ENCODE assay signal across 15 cellular contexts in the genomic region with DNA sequence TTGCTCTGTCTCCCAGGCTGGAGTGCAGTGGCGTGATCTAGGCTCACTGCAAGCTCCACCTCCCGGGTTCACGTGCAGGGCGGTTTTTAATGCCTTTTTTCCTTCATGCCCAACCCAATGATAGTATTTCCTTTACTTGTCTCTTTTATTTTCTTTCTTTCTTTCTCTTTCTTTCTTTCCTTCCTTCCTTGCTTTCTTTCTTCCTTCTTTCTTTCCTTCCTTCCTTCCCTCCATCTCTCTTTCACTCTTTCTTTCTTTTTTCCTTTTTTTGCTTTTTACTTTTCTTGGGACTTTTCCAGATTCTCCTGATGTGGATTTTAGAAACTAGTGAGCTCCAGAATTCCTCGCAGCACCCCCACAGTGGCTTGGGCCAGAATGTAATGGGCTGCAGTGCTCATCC. TPM values are rescaled to one million over a fixed set of nuclear protein-coding genes. Genes with fewer than 3 reads are reported as not detected.
DNase-seq lines count a peak whose midpoint lies in the region; ATAC-seq, FAIRE-seq and TF ChIP-seq lines count a peak whose summit lies in the region.
"Had no signal": no experiment of that assay in that cellular context is flagged by ENCODE, and none has a peak within 500 bp of the region (broad histone marks: within the 10 kb centered on the region; RNA-seq: fewer than 3 reads in every experiment).

No MANE protein-coding gene starts in this region.

- no peak overlapping the region for H3K9ac ChIP-seq in K562 (ENCODE audit: insufficient read depth in 1 of 2, low read depth in 2 of 2, low read length in 2 of 2)
- H3K9ac ChIP-seq: BLaER1 treated with 17β-estradiol and CSF1 and Interleukin-3, amounts not matched to agents 10 nM and 100 nM; GM23248 had no signal

- H3K27ac ChIP-seq in K562 (ENCODE audit: extremely low read depth, low read depth, low read length), result no peak overlapping the region
- H3K27ac ChIP-seq: BLaER1 treated with 17β-estradiol and CSF1 and Interleukin-3, amounts not matched to agents 10 nM and 100 nM; GM23248 had no signal

- TF ChIP-seq CTCF in K562 (IDR thresholded peaks at IDR 0.05 in 2 of 3, conservative IDR thresholded peaks at IDR 0.05 in 1 of 3; ENCODE audit: insufficient read depth in 2 of 3, low read depth in 1 of 3, low read length in 3 of 3), result no peak

- 0% methylated on average over 3 of the region's 5 CpGs for WGBS in K562 (ENCODE audit: insufficient coverage, low coverage, missing lambda C conversion rate)

- H3K27ac Mint-ChIP-seq in activated CD4-positive, alpha-beta T cell treated with anti-CD3 and anti-CD28 coated beads, Interleukin-2, amount 10 ng/mL, durations not matched to agents 24 days and 14 days, result peak overlapping the region; percentile 25
- peak overlapping the region; percentile 1 to 46 for H3K27ac Mint-ChIP-seq in activated naive CD4-positive, alpha-beta T cell treated with anti-CD3 and anti-CD28 coated beads, Interleukin-2, amount 50 U/mL, for 72 hours
- H3K27ac Mint-ChIP-seq in stimulated activated naive CD8-positive, alpha-beta T cell treated with anti-CD3 and anti-CD28 coated beads, Interleukin-15, amount 100 ng/mL, for 72 hours, result peak overlapping the region in 1 of 2 donors; percentile 91
- H3K27ac Mint-ChIP-seq: CD4-positive, alpha-beta T cell had no signal

- H4K20me1 ChIP-seq in K562 (replicated peaks; ENCODE audit: control insufficient read depth, insufficient read depth, low read length), result no peaks in the 10 kb centered on the region
- H4K20me1 ChIP-seq: BLaER1 treated with 17β-estradiol and CSF1 and Interleukin-3, amounts not matched to agents 10 nM and 100 nM had no signal

- H3K27me3 ChIP-seq in K562 (ENCODE audit: control insufficient read depth in 2 of 2, insufficient read depth in 2 of 2, low read length in 2 of 2), result peaks cover 0 to 20% of the 10 kb centered on the region in 2 experiments; a peak in 2 of 5 replicates
- H3K27me3 ChIP-seq: BLaER1 treated with 17β-estradiol and CSF1 and Interleukin-3, amounts not matched to agents 10 nM and 100 nM had no signal

- no TSS peak for BruUV-seq in K562 (replicated peaks; lab: Mats Ljungman, UMichigan)

- H3K4me3 ChIP-seq in K562, result no peak overlapping the region
- H3K4me3 ChIP-seq: BLaER1 treated with 17β-estradiol and CSF1 and Interleukin-3, amounts not matched to agents 10 nM and 100 nM; GM23248 had no signal

- H3K4me1 ChIP-seq in K562 (replicated peaks in 1 of 2; ENCODE audit: control insufficient read depth in 2 of 2, insufficient read depth in 2 of 2, low read length in 2 of 2), result no peaks in the 10 kb centered on the region

- ATAC-seq in activated naive CD4-positive, alpha-beta T cell treated with anti-CD3 and anti-CD28 coated beads, Interleukin-2, amount 50 U/mL, for 72 hours, result no peak
- ATAC-seq in K562 (no peak), GM21529 (IDR thresholded peaks at IDR 0.05; ENCODE audit: unreplicated experiment) (no peak)
- ATAC-seq in stimulated activated naive CD8-positive, alpha-beta T cell treated with anti-CD3 and anti-CD28 coated beads, Interleukin-15, amount 100 ng/mL, for 72 hours, result no peak

- in situ Hi-C loops in K562 (cut with MboI), result no loop called here

- no peak for TF ChIP-seq POLR2A in K562 (conservative IDR thresholded peaks at IDR 0.05)

- H3K36me3 ChIP-seq in K562 (ENCODE audit: control insufficient read depth, insufficient read depth, low read length), result no peaks in the 10 kb centered on the region
- H3K36me3 ChIP-seq: BLaER1 treated with 17β-estradiol and CSF1 and Interleukin-3, amounts not matched to agents 10 nM and 100 nM had no signal

- H3K27me3 Mint-ChIP-seq in activated CD4-positive, alpha-beta T cell treated with anti-CD3 and anti-CD28 coated beads, Interleukin-2, amount 10 ng/mL, durations not matched to agents 24 days and 14 days, result no peaks in the 10 kb centered on the region
- H3K27me3 Mint-ChIP-seq in stimulated activated naive CD8-positive, alpha-beta T cell treated with anti-CD3 and anti-CD28 coated beads, Interleukin-15, amount 100 ng/mL, for 72 hours, result no peaks in the 10 kb centered on the region
- H3K27me3 Mint-ChIP-seq: CD4-positive, alpha-beta T cell had no signal

- no peaks in the 10 kb centered on the region for H3K9me1 ChIP-seq in K562 (ENCODE audit: control insufficient read depth, insufficient read depth, low read length)

- FAIRE-seq in K562 (lab: Jason Lieb, UNC), result no peak

- CTCF ChIA-PET in K562 (lab: Yijun Ruan, JAX; ENCODE audit: low intra/inter-chr PET ratio), result no interaction called here

- no peak for DNase-seq in activated CD4-positive, alpha-beta T cell treated with anti-CD3 and anti-CD28 coated beads, Interleukin-2, amount 10 ng/mL, durations not matched to agents 24 days and 14 days
- no peak for DNase-seq in activated CD4-positive, alpha-beta T cell treated with anti-CD3 and anti-CD28 coated beads for 48 hours
- DNase-seq in activated naive CD4-positive, alpha-beta T cell treated with anti-CD3 and anti-CD28 coated beads, Interleukin-2, amount 50 U/mL, for 72 hours (ENCODE audit: low spot score in 2 of 2), result no peak
- DNase-seq in activated naive CD4-positive, alpha-beta T cell treated with Interleukin-2 at 50 U/mL for 16 hours, result no peak
- no peak for DNase-seq in K562 (ENCODE audit: extremely low read depth in 1 of 4, low spot score in 3 of 4)
- DNase-seq in stimulated activated naive CD8-positive, alpha-beta T cell treated with anti-CD3 and anti-CD28 coated beads, Interleukin-15, amount 100 ng/mL, for 72 hours, result no peak
- no peak for DNase-seq in activated CD8-positive, alpha-beta memory T cell treated with anti-CD3 and anti-CD28 coated beads for 24 hours
- DNase-seq: ACHN; Calu3; CD4-positive, alpha-beta T cell; DMS 273 treated with DMSO at 0.1 percent for 48 hours; GM23248; H7 had no signal

- TF ChIP-seq RAD21 in K562 (CRISPR knock-in tag; conservative IDR thresholded peaks at IDR 0.05 in 1 of 2, IDR thresholded peaks at IDR 0.05 in 1 of 2), result no peak

- H3K9me3 ChIP-seq in K562 (replicated peaks; ENCODE audit: control insufficient read depth, insufficient read depth, low read depth, low read length), result no peaks in the 10 kb centered on the region
- H3K9me3 ChIP-seq: BLaER1 treated with 17β-estradiol and CSF1 and Interleukin-3, amounts not matched to agents 10 nM and 100 nM had no signal

- TF ChIP-seq EP300 in K562 (IDR thresholded peaks at IDR 0.05; ENCODE audit: low read length), result no peak

- peaks cover 2% of the 10 kb centered on the region for H3K36me3 Mint-ChIP-seq in activated CD4-positive, alpha-beta T cell treated with anti-CD3 and anti-CD28 coated beads, Interleukin-2, amount 10 ng/mL, durations not matched to agents 24 days and 14 days (ENCODE audit: low read depth)
- H3K36me3 Mint-ChIP-seq in activated naive CD4-positive, alpha-beta T cell treated with anti-CD3 and anti-CD28 coated beads, Interleukin-2, amount 50 U/mL, for 72 hours, result no peaks in the 10 kb centered on the region

- H3K4me3 Mint-ChIP-seq in activated CD4-positive, alpha-beta T cell treated with anti-CD3 and anti-CD28 coated beads, Interleukin-2, amount 10 ng/mL, durations not matched to agents 24 days and 14 days, result no peak overlapping the region
- H3K4me3 Mint-ChIP-seq in stimulated activated naive CD8-positive, alpha-beta T cell treated with anti-CD3 and anti-CD28 coated beads, Interleukin-15, amount 100 ng/mL, for 72 hours, result peak overlapping the region; percentile 29 to 58
- H3K4me3 Mint-ChIP-seq: CD4-positive, alpha-beta T cell had no signal

- no peaks in the 10 kb centered on the region for H3K79me2 ChIP-seq in K562 (ENCODE audit: control insufficient read depth, insufficient read depth, low read length)

- no peak overlapping the region for H2AFZ ChIP-seq in K562 (ENCODE audit: low read depth, low read length)
- H2AFZ ChIP-seq: GM23248 had no signal

- intact Hi-C loops in activated CD4-positive, alpha-beta T cell treated with anti-CD3 and anti-CD28 coated beads, Interleukin-2, amount 10 ng/mL, durations not matched to agents 24 days and 14 days (cut with micrococcal nuclease), result loop anchor here (2.0 kb wide), 1 partner anchor 43 kb away; a partner anchor contains a TSS
- intact Hi-C loops in K562 (cut with micrococcal nuclease), result no loop called here

- peaks cover 9% of the 10 kb centered on the region for H3K4me1 Mint-ChIP-seq in activated CD4-positive, alpha-beta T cell treated with anti-CD3 and anti-CD28 coated beads, Interleukin-2, amount 10 ng/mL, durations not matched to agents 24 days and 14 days
- H3K4me1 Mint-ChIP-seq in stimulated activated naive CD8-positive, alpha-beta T cell treated with anti-CD3 and anti-CD28 coated beads, Interleukin-15, amount 100 ng/mL, for 72 hours, result peaks cover 23% of the 10 kb centered on the region

- POLR2A ChIA-PET in K562 (lab: Yijun Ruan, JAX), result no interaction called here

- H3K9me3 Mint-ChIP-seq in activated CD4-positive, alpha-beta T cell treated with anti-CD3 and anti-CD28 coated beads, Interleukin-2, amount 10 ng/mL, durations not matched to agents 24 days and 14 days, result no peaks in the 10 kb centered on the region
- no peaks in the 10 kb centered on the region for H3K9me3 Mint-ChIP-seq in activated naive CD4-positive, alpha-beta T cell treated with anti-CD3 and anti-CD28 coated beads, Interleukin-2, amount 50 U/mL, for 72 hours
- no peaks in the 10 kb centered on the region for H3K9me3 Mint-ChIP-seq in stimulated activated naive CD8-positive, alpha-beta T cell treated with anti-CD3 and anti-CD28 coated beads, Interleukin-15, amount 100 ng/mL, for 72 hours
- H3K9me3 Mint-ChIP-seq: CD4-positive, alpha-beta T cell had no signal

- H3K4me2 ChIP-seq in K562 (ENCODE audit: insufficient read depth, low read length), result no peak overlapping the region

RNA-seq across cellular contexts. Expression of a gene that starts 3.1 kb away (rescaled TPM):
- total RNA-seq in activated CD4-positive, alpha-beta T cell treated with anti-CD3 and anti-CD28 coated beads, Interleukin-2, amount 10 ng/mL, durations not matched to agents 24 days and 14 days, result 7.0 and 8.1 TPM in 2 replicates
- total RNA-seq in activated naive CD4-positive, alpha-beta T cell treated with anti-CD3 and anti-CD28 coated beads, Interleukin-2, amount 50 U/mL, for 72 hours, result 1 to 10 TPM; 2.0 to 5.1 TPM
- 2.1 and 3.5 TPM in 2 replicates for total RNA-seq in K562 (2011; cell fraction: chromatin; rRNA removed; ENCODE audit: low replicate concordance)
- total RNA-seq in K562 (2011; cell fraction: nucleolus; rRNA removed), result 2.7 and 3.3 TPM in 2 replicates
- total RNA-seq in K562 (2011; cell fraction: nucleoplasm; rRNA removed), result 1.6 and 2.5 TPM in 2 replicates
- 0.12 and 0.36 TPM in 2 replicates for total RNA-seq in K562 (2014; rRNA removed)
- total RNA-seq in K562 (2014; rRNA removed; fragmentation: Illumina TruSeq; extraction: Trizol), result 0.38 and 0.44 TPM in 2 replicates
- 0.30 and 0.51 TPM in 2 replicates for total RNA-seq in K562 (2015; rRNA removed; fragmentation: Illumina TruSeq; extraction: Trizol)
- 0.07 and 0.35 TPM in 2 replicates for total RNA-seq in K562 (2021)
- polyA plus RNA-seq in K562 (2011; rRNA removed), result 0.75 and 0.91 TPM in 2 replicates
- 0.12 and 0.49 TPM in 2 replicates for polyA plus RNA-seq in K562 (2011; cell fraction: cytosol; rRNA removed)
- 1.7 and 2.6 TPM in 2 replicates for polyA plus RNA-seq in K562 (2011; cell fraction: nucleus; rRNA removed)
- 0.17 and 0.26 TPM in 2 replicates for polyA plus RNA-seq in K562 (2012)
- polyA plus RNA-seq in K562 (2014; fragmentation: Illumina TruSeq; extraction: Trizol), result 0.44 and 0.51 TPM in 2 replicates
- under 1 TPM in 1 of 2 experiments, not detected in 1; 0.31 TPM for polyA plus RNA-seq in K562 (2014; fragmentation: Nextera tagmentation; extraction: Ambion mirVana)
- polyA plus RNA-seq in K562 (2014; rRNA removed), result 0.22 and 0.24 TPM in 2 replicates
- polyA minus RNA-seq in K562 (2011; rRNA and poly(A)+ RNA removed), result 0.21 and 0.90 TPM in 2 replicates
- polyA minus RNA-seq in K562 (2011; cell fraction: cytosol; rRNA and poly(A)+ RNA removed), result not detected in 2 replicates
- polyA minus RNA-seq in K562 (2011; cell fraction: nucleus; rRNA and poly(A)+ RNA removed), result 0.78 and 1.3 TPM in 2 replicates

RNA-seq across cellular contexts. Expression of a gene that starts 43.3 kb away (rescaled TPM):
- 43.4 and 44.9 TPM in 2 replicates for total RNA-seq in activated CD4-positive, alpha-beta T cell treated with anti-CD3 and anti-CD28 coated beads, Interleukin-2, amount 10 ng/mL, durations not matched to agents 24 days and 14 days
- 10 to 100 TPM; 28.1 to 36.3 TPM for total RNA-seq in activated naive CD4-positive, alpha-beta T cell treated with anti-CD3 and anti-CD28 coated beads, Interleukin-2, amount 50 U/mL, for 72 hours
- 15.9 and 22.9 TPM in 2 replicates for total RNA-seq in K562 (2011; cell fraction: chromatin; rRNA removed; ENCODE audit: low replicate concordance)
- 34.9 and 35.4 TPM in 2 replicates for total RNA-seq in K562 (2011; cell fraction: nucleolus; rRNA removed)
- 22.3 and 24.8 TPM in 2 replicates for total RNA-seq in K562 (2011; cell fraction: nucleoplasm; rRNA removed)
- total RNA-seq in K562 (2014; rRNA removed), result 40.9 and 51.1 TPM in 2 replicates
- total RNA-seq in K562 (2014; rRNA removed; fragmentation: Illumina TruSeq; extraction: Trizol), result 24.1 and 24.6 TPM in 2 replicates
- total RNA-seq in K562 (2015; rRNA removed; fragmentation: Illumina TruSeq; extraction: Trizol), result 19.7 and 20.5 TPM in 2 replicates
- total RNA-seq in K562 (2021), result 32.9 and 35.1 TPM in 2 replicates
- 17.3 and 22.1 TPM in 2 replicates for polyA plus RNA-seq in K562 (2011; rRNA removed)
- 10.0 and 13.6 TPM in 2 replicates for polyA plus RNA-seq in K562 (2011; cell fraction: cytosol; rRNA removed)
- polyA plus RNA-seq in K562 (2011; cell fraction: nucleus; rRNA removed), result 12.4 and 25.9 TPM in 2 replicates
- polyA plus RNA-seq in K562 (2012), result 9.6 and 13.6 TPM in 2 replicates
- 16.0 and 16.6 TPM in 2 replicates for polyA plus RNA-seq in K562 (2014; fragmentation: Illumina TruSeq; extraction: Trizol)
- polyA plus RNA-seq in K562 (2014; fragmentation: Nextera tagmentation; extraction: Ambion mirVana), result 1 to 10 TPM; 7.1 to 8.6 TPM
- 28.1 and 35.6 TPM in 2 replicates for polyA plus RNA-seq in K562 (2014; rRNA removed)
- 19.9 and 21.2 TPM in 2 replicates for polyA minus RNA-seq in K562 (2011; rRNA and poly(A)+ RNA removed)
- 9.2 and 13.8 TPM in 2 replicates for polyA minus RNA-seq in K562 (2011; cell fraction: cytosol; rRNA and poly(A)+ RNA removed)
- polyA minus RNA-seq in K562 (2011; cell fraction: nucleus; rRNA and poly(A)+ RNA removed), result 27.3 and 33.8 TPM in 2 replicates

RNA-seq across cellular contexts. Expression of a gene that starts 43.4 kb away (rescaled TPM):
- 10.0 and 11.9 TPM in 2 replicates for total RNA-seq in activated CD4-positive, alpha-beta T cell treated with anti-CD3 and anti-CD28 coated beads, Interleukin-2, amount 10 ng/mL, durations not matched to agents 24 days and 14 days
- total RNA-seq in activated naive CD4-positive, alpha-beta T cell treated with anti-CD3 and anti-CD28 coated beads, Interleukin-2, amount 50 U/mL, for 72 hours, result 10 to 100 TPM; 10.0 to 11.5 TPM
- 6.3 and 16.1 TPM in 2 replicates for total RNA-seq in K562 (2011; cell fraction: chromatin; rRNA removed; ENCODE audit: low replicate concordance)
- 5.8 and 6.8 TPM in 2 replicates for total RNA-seq in K562 (2011; cell fraction: nucleolus; rRNA removed)
- total RNA-seq in K562 (2011; cell fraction: nucleoplasm; rRNA removed), result 5.5 and 8.9 TPM in 2 replicates
- 4.0 and 4.7 TPM in 2 replicates for total RNA-seq in K562 (2014; rRNA removed)
- 9.0 and 10.0 TPM in 2 replicates for total RNA-seq in K562 (2014; rRNA removed; fragmentation: Illumina TruSeq; extraction: Trizol)
- 4.6 and 5.2 TPM in 2 replicates for total RNA-seq in K562 (2015; rRNA removed; fragmentation: Illumina TruSeq; extraction: Trizol)
- total RNA-seq in K562 (2021), result 5.1 and 5.3 TPM in 2 replicates
- polyA plus RNA-seq in K562 (2011; rRNA removed), result 11.4 and 11.5 TPM in 2 replicates
- 3.9 and 8.4 TPM in 2 replicates for polyA plus RNA-seq in K562 (2011; cell fraction: cytosol; rRNA removed)
- 3.4 and 5.5 TPM in 2 replicates for polyA plus RNA-seq in K562 (2011; cell fraction: nucleus; rRNA removed)
- 5.6 and 10.6 TPM in 2 replicates for polyA plus RNA-seq in K562 (2012)
- 6.0 and 6.2 TPM in 2 replicates for polyA plus RNA-seq in K562 (2014; fragmentation: Illumina TruSeq; extraction: Trizol)
- 10 to 100 TPM; 13.8 to 17.6 TPM for polyA plus RNA-seq in K562 (2014; fragmentation: Nextera tagmentation; extraction: Ambion mirVana)
- 5.5 and 5.6 TPM in 2 replicates for polyA plus RNA-seq in K562 (2014; rRNA removed)
- 16.4 and 17.1 TPM in 2 replicates for polyA minus RNA-seq in K562 (2011; rRNA and poly(A)+ RNA removed)
- 2.2 and 2.7 TPM in 2 replicates for polyA minus RNA-seq in K562 (2011; cell fraction: cytosol; rRNA and poly(A)+ RNA removed)
- polyA minus RNA-seq in K562 (2011; cell fraction: nucleus; rRNA and poly(A)+ RNA removed), result 5.3 and 9.8 TPM in 2 replicates
